In genomic region chr19:45927565-45928261, GRCh38 we compare ENCODE assay signal across 8 cellular contexts. TPM values are rescaled to one million over a fixed set of nuclear protein-coding genes. Genes with fewer than 3 reads are reported as not detected.
DNase-seq lines count a peak whose midpoint lies in the region; ATAC-seq and TF ChIP-seq lines count a peak whose summit lies in the region.

No MANE protein-coding gene starts in this region.

- H3K27me3 ChIP-seq in Peyer's patch = no peaks in the 10 kb centered on the region
- H3K27me3 ChIP-seq in neuron (ENCODE audit: insufficient read depth, low read length) = no peaks in the 10 kb centered on the region

- DNase-seq in AML-193 (lab: John Stamatoyannopoulos, UW) (peak; percentile 77 to 82), LoVo (ENCODE audit: low spot score) (peak; percentile 87), Peyer's patch (peak; percentile 87 to 97 (median 88)), fibroblast of villous mesenchyme (ENCODE audit: low read depth) (peak; percentile 89), stromal cell of bone marrow (ENCODE audit: low read depth) (peak; percentile 63)
- peak; percentile 86 to 90 for DNase-seq in activated T-cell treated with anti-CD3 and anti-CD28 coated beads, Interleukin-2, amount 50 U/mL, for 48 hours

- no peak overlapping the region for H2AFZ ChIP-seq in neuron (ENCODE audit: low read depth, low read length)

- H3K4me3 ChIP-seq in Peyer's patch = no peak overlapping the region
- no peak overlapping the region for H3K4me3 ChIP-seq in fibroblast of villous mesenchyme (ENCODE audit: low read depth, low read length)
- peak overlapping the region; percentile 37 for H3K4me3 ChIP-seq in neuron (ENCODE audit: low read length)

- ATAC-seq in GM19043 (IDR thresholded peaks at IDR 0.05; ENCODE audit: low read depth, unreplicated experiment) = peak; percentile 59

- no peaks in the 10 kb centered on the region for H3K36me3 ChIP-seq in Peyer's patch
- no peaks in the 10 kb centered on the region for H3K36me3 ChIP-seq in neuron (ENCODE audit: insufficient read depth, low read length)

- peaks cover 0 to 6% (median 2%) of the 10 kb centered on the region in 4 donors for H3K4me1 ChIP-seq in Peyer's patch
- peaks cover 5% of the 10 kb centered on the region for H3K4me1 ChIP-seq in neuron (ENCODE audit: insufficient read depth, low read length)

- TF ChIP-seq CTCF in Peyer's patch (IDR thresholded peaks at IDR 0.05) (peak in 2 of 6 experiments; percentile 20 to 27), fibroblast of villous mesenchyme (IDR thresholded peaks at IDR 0.05; ENCODE audit: insufficient read depth, low read depth, low read length) (no peak)

- no peak for TF ChIP-seq POLR2A in Peyer's patch (IDR thresholded peaks at IDR 0.05)

- H3K27ac ChIP-seq in Peyer's patch = no peak overlapping the region

- H3K9me3 ChIP-seq in Peyer's patch (no peaks in the 10 kb centered on the region), neuron (ENCODE audit: low read length) (no peaks in the 10 kb centered on the region)

RNA-seq across cellular contexts. Expression of gene NANOS2, which starts 13.1 kb away (rescaled TPM):
- total RNA-seq in Peyer's patch (not detected), fibroblast of villous mesenchyme (not detected in 2 replicates)

RNA-seq across cellular contexts. Expression of gene MYPOP, which starts 25.3 kb away (rescaled TPM):
- total RNA-seq in Peyer's patch = 10 to 100 TPM in 3 of 4 donors, 1 to 10 TPM in 1; 4.1 to 17.7 (median 14.2) TPM
- total RNA-seq in fibroblast of villous mesenchyme = 2.6 TPM in 2 replicates

RNA-seq across cellular contexts. Expression of gene IRF2BP1, which starts 41.8 kb away (rescaled TPM):
- total RNA-seq in Peyer's patch (10 to 100 TPM; 18.2 to 26.4 (median 23.1) TPM), fibroblast of villous mesenchyme (26.3 and 30.9 TPM in 2 replicates)

RNA-seq across cellular contexts. Expression of gene NOVA2, which starts 46.0 kb away (rescaled TPM):
- total RNA-seq in Peyer's patch (1 to 10 TPM in 2 of 4 donors, under 1 TPM in 2; 0.53 to 4.1 (median 1.5) TPM), fibroblast of villous mesenchyme (not detected in 2 replicates)
